ENCODE assay signal across 8 cellular contexts in the genomic region with DNA sequence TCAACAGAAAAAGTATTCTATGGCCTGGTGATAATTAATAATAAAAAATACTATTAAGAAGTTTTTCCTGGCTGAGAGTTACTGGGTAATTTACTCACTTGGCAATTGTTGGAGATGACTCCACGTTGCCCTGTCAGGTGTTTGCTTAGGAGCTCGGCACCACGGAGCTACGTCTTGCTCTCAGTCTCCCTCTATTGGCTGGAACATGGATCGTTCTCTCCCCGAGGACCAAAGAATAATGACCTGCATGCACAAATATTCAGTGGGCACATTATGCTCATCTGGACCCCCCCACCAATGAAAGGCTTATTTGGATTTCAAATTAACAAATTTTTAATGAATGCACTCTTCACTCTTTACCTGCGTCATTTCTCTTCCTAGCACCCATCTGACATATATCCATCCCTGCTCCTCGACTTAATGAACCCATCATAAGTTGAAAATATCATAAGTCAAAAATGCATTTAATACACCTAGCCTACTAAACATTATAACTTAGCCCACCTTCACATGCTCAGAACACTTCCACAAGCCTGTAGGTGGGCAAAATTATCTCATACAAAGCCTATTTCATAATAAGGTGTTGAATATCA.
DNase-seq lines count a peak whose midpoint lies in the region; ATAC-seq and TF ChIP-seq lines count a peak whose summit lies in the region.

No MANE protein-coding gene starts in this region.

- H3K9me3 ChIP-seq in sigmoid colon: no peaks in the 10 kb centered on the region

- H3K36me3 ChIP-seq in sigmoid colon: no peaks in the 10 kb centered on the region

- ATAC-seq in GM18868 (IDR thresholded peaks at IDR 0.05; ENCODE audit: unreplicated experiment) (peak; percentile 58), GM21528 (IDR thresholded peaks at IDR 0.05; ENCODE audit: low FRiP score, unreplicated experiment) (no peak)
- ATAC-seq in natural killer cell treated with Interleukin-12 subunit alpha and Interleukin-12 subunit beta and Interleukin-15 and Interleukin-18, amount 100 ng/mL, for 72 hours: peak; percentile 65 to 67

- no peak overlapping the region for H3K27ac Mint-ChIP-seq in natural killer cell treated with Interleukin-12 subunit alpha and Interleukin-12 subunit beta and Interleukin-15 and Interleukin-18, amount 100 ng/mL, for 72 hours

- H3K9me3 Mint-ChIP-seq in natural killer cell treated with Interleukin-12 subunit alpha and Interleukin-12 subunit beta and Interleukin-15 and Interleukin-18, amount 100 ng/mL, for 72 hours: no peaks in the 10 kb centered on the region

- intact Hi-C loops in sigmoid colon (cut with DNase I): loop anchor here (1.0 kb wide), 1 partner anchor 137 kb away; no protein-coding TSS in a partner anchor

- no peak overlapping the region for H3K4me3 ChIP-seq in sigmoid colon

- no peak for TF ChIP-seq EP300 in sigmoid colon (IDR thresholded peaks at IDR 0.05)

- H3K27me3 ChIP-seq in sigmoid colon: peaks cover 0 to 5% (median 0%) of the 10 kb centered on the region in 3 donors

- H3K36me3 Mint-ChIP-seq in natural killer cell treated with Interleukin-12 subunit alpha and Interleukin-12 subunit beta and Interleukin-15 and Interleukin-18, amount 100 ng/mL, for 72 hours: no peaks in the 10 kb centered on the region

- DNase-seq in NCI-H1694 treated with DMSO at 0.1 percent for 48 hours (lab: John Stamatoyannopoulos, UW): peak; percentile 36
- DNase-seq in activated CD4-positive, alpha-beta T cell treated with anti-CD3 and anti-CD28 coated beads for 1 hour: peak; percentile 14
- DNase-seq in effector CD4-positive, alpha-beta T cell: peak; percentile 15
- DNase-seq in natural killer cell treated with Interleukin-12 subunit alpha and Interleukin-12 subunit beta and Interleukin-15 and Interleukin-18, amount 100 ng/mL, for 72 hours (ENCODE audit: low spot score): no peak
- DNase-seq in sigmoid colon: no peak

- 18 to 22% methylated on average over 8 of the region's 8 CpGs for WGBS in sigmoid colon, 2 donors

- no peaks in the 10 kb centered on the region for H3K4me1 ChIP-seq in sigmoid colon

- TF ChIP-seq CTCF in C4-2B (conservative IDR thresholded peaks at IDR 0.05): peak; percentile 88
- TF ChIP-seq CTCF in sigmoid colon (IDR thresholded peaks at IDR 0.05): peak in 2 of 4 experiments; percentile 40 to 56

- peaks cover 34 to 52% of the 10 kb centered on the region in 2 donors for H3K27me3 Mint-ChIP-seq in natural killer cell treated with Interleukin-12 subunit alpha and Interleukin-12 subunit beta and Interleukin-15 and Interleukin-18, amount 100 ng/mL, for 72 hours

- no peak for TF ChIP-seq POLR2A in sigmoid colon (IDR thresholded peaks at IDR 0.05)

- H3K27ac ChIP-seq in C4-2B: no peak overlapping the region
- H3K27ac ChIP-seq in sigmoid colon: no peak overlapping the region

- peaks cover 0 to 2% of the 10 kb centered on the region in 2 donors for H3K4me1 Mint-ChIP-seq in natural killer cell treated with Interleukin-12 subunit alpha and Interleukin-12 subunit beta and Interleukin-15 and Interleukin-18, amount 100 ng/mL, for 72 hours (ENCODE audit: low read depth in 2 of 2)

- H3K4me3 Mint-ChIP-seq in natural killer cell treated with Interleukin-12 subunit alpha and Interleukin-12 subunit beta and Interleukin-15 and Interleukin-18, amount 100 ng/mL, for 72 hours: no peak overlapping the region

Comparison
In these comparisons a context has a peak if more than half of its experiments do, and no peak if none do; other contexts are left out.
1. DNase-seq: peak in NCI-H1694 treated with DMSO at 0.1 percent for 48 hours (single experiment), activated CD4-positive, alpha-beta T cell treated with anti-CD3 and anti-CD28 coated beads for 1 hour (single experiment) and effector CD4-positive, alpha-beta T cell (single experiment); none in natural killer cell treated with Interleukin-12 subunit alpha and Interleukin-12 subunit beta and Interleukin-15 and Interleukin-18, amount 100 ng/mL, for 72 hours (single experiment) and sigmoid colon (single experiment).